8 cellular contexts compared by ENCODE assay signal in genomic region chr10:34937693-34938670, GRCh38.
DNase-seq lines count a peak whose midpoint lies in the region; ATAC-seq, FAIRE-seq and TF ChIP-seq lines count a peak whose summit lies in the region.
"Not testable (repeated sequence)": the region's sequence is repeated elsewhere in the genome, so short reads cannot be mapped to it uniquely, and the experiment has no call there.

No MANE protein-coding gene starts in this region.

- not testable (repeated sequence) for TF ChIP-seq POLR2A in K562 (conservative IDR thresholded peaks at IDR 0.05); esophagus muscularis mucosa (IDR thresholded peaks at IDR 0.05; ENCODE audit: low read depth)

- not testable (repeated sequence) for H3K27me3 Mint-ChIP-seq in osteocyte (ENCODE audit: unreplicated experiment)

- POLR2A ChIA-PET in AG04450 (lab: Yijun Ruan, JAX) = interaction anchor here (0.5 kb wide), 1 partner anchor 17 kb away, joined by 3 read pairs; no protein-coding TSS in a partner anchor
- POLR2A ChIA-PET in K562 (lab: Yijun Ruan, JAX) = interaction anchor here (1.0 kb wide), 1 partner anchor 29 kb away, joined by 3 read pairs; no protein-coding TSS in a partner anchor

- H3K4me3 Mint-ChIP-seq in osteocyte (ENCODE audit: unreplicated experiment) = not testable (repeated sequence)

- H3K4me1 Mint-ChIP-seq in osteocyte (ENCODE audit: unreplicated experiment) = peaks cover 19% of the 10 kb centered on the region

- not testable (repeated sequence) for ATAC-seq in RWPE2 (ENCODE audit: low read depth); K562

- H3K27ac Mint-ChIP-seq in osteocyte (ENCODE audit: unreplicated experiment) = not testable (repeated sequence)

- H3K9me3 ChIP-seq in AG04450 (ENCODE audit: control insufficient read depth, insufficient read depth, low read length); RWPE2 (ENCODE audit: severe bottlenecking); K562 (replicated peaks; ENCODE audit: control insufficient read depth, insufficient read depth, low read depth, low read length); esophagus muscularis mucosa; keratinocyte (ENCODE audit: control insufficient read depth, low read depth, low read length): not testable (repeated sequence)

- TF ChIP-seq CTCF in AG04450 (IDR thresholded peaks at IDR 0.05; ENCODE audit: low read depth, low read length) (peak; percentile 16; the same call in 1 of the 2 replicates), LNCAP (IDR thresholded peaks at IDR 0.05) (peak; percentile 68), RWPE2 (IDR thresholded peaks at IDR 0.05; ENCODE audit: poor library complexity, severe bottlenecking) (peak; percentile 27), K562 (IDR thresholded peaks at IDR 0.05 in 2 of 3, conservative IDR thresholded peaks at IDR 0.05 in 1 of 3; ENCODE audit: insufficient read depth in 2 of 3, low read depth in 1 of 3, low read length in 3 of 3) (0 out of 6 replicates have a peak, but pooled peaks of 2 of the 3 experiments have one; percentile 8 to 11), esophagus muscularis mucosa (IDR thresholded peaks at IDR 0.05) (peak; percentile 13 to 40 (median 15)), keratinocyte (optimal IDR thresholded peaks at IDR 0.05 in 1 of 3, IDR thresholded peaks at IDR 0.05 in 1 of 3, conservative IDR thresholded peaks at IDR 0.05 in 1 of 3; ENCODE audit: extremely low read depth in 1 of 3, insufficient read depth in 2 of 3, low read length in 3 of 3) (peak in 2 of 3 experiments; percentile 13 to 15), osteocyte (IDR thresholded peaks at IDR 0.05) (peak; percentile 56)

- H3K36me3 Mint-ChIP-seq in osteocyte (ENCODE audit: unreplicated experiment) = not testable (repeated sequence)

- dilution Hi-C loops in keratinocyte (cut with MboI; ENCODE audit: extremely low pct_ligation_motif_present, low sequenced_read_pairs) = not testable (repeated sequence)

- CTCF ChIA-PET in AG04450 (lab: Charles Lee) = interaction anchor here (0.7 to 1.2 kb wide), 9 partner anchors 9 to 792 kb away, joined by 3 to 5 read pairs (median 3); no protein-coding TSS in a partner anchor
- CTCF ChIA-PET in K562 (lab: Yijun Ruan, JAX; ENCODE audit: low intra/inter-chr PET ratio) = not testable (repeated sequence)

- TF ChIP-seq EP300 in K562 (IDR thresholded peaks at IDR 0.05; ENCODE audit: low read length); esophagus muscularis mucosa (IDR thresholded peaks at IDR 0.05): not testable (repeated sequence)

- DNase-seq in AG04450 (ENCODE audit: low read depth, low spot score); GM19239 (ENCODE audit: insufficient read length, low spot score); RWPE2 (ENCODE audit: low spot score); K562 (ENCODE audit: extremely low read depth in 1 of 4, low spot score in 3 of 4); esophagus muscularis mucosa (ENCODE audit: extremely low spot score); keratinocyte (ENCODE audit: low read depth, low spot score); osteocyte (ENCODE audit: extremely low spot score, unreplicated experiment): not testable (repeated sequence)

- not testable (repeated sequence) for H3K9ac ChIP-seq in K562 (ENCODE audit: insufficient read depth in 1 of 2, low read depth in 2 of 2, low read length in 2 of 2); keratinocyte (ENCODE audit: control insufficient read depth, extremely low read depth, insufficient read depth, low read length)

- in situ Hi-C loops in K562 (cut with MboI) = not testable (repeated sequence)

- H2AFZ ChIP-seq in K562 (ENCODE audit: low read depth, low read length); keratinocyte (ENCODE audit: control insufficient read depth, low read length): not testable (repeated sequence)

- not testable (repeated sequence) for H3K4me3 ChIP-seq in AG04450 (ENCODE audit: low read depth, low read length); RWPE2 (ENCODE audit: severe bottlenecking); K562; esophagus muscularis mucosa; keratinocyte (ENCODE audit: control insufficient read depth in 2 of 3, extremely low read depth in 1 of 3, insufficient read depth in 2 of 3, low read depth in 1 of 3, low read length in 3 of 3)

- H3K9me1 ChIP-seq in K562 (ENCODE audit: control insufficient read depth, insufficient read depth, low read length); keratinocyte (ENCODE audit: control insufficient read depth, extremely low read depth, insufficient read depth, low read length): not testable (repeated sequence)

- not testable (repeated sequence) for H3K27me3 ChIP-seq in AG04450 (ENCODE audit: control insufficient read depth, insufficient read depth, low read length); RWPE2 (ENCODE audit: insufficient read depth, poor library complexity, severe bottlenecking); esophagus muscularis mucosa; keratinocyte (ENCODE audit: control insufficient read depth, extremely low read depth, insufficient read depth, low read length)
- H3K27me3 ChIP-seq in K562 (ENCODE audit: control insufficient read depth in 2 of 2, insufficient read depth in 2 of 2, low read length in 2 of 2) = peaks cover 18 to 39% of the 10 kb centered on the region in 2 experiments

- FAIRE-seq in GM19239 (lab: Jason Lieb, UNC) (peak; percentile 4), keratinocyte (lab: Jason Lieb, UNC) (peak; percentile 85)
- not testable (repeated sequence) for FAIRE-seq in K562 (lab: Jason Lieb, UNC)

- BruUV-seq in K562 (replicated peaks; lab: Mats Ljungman, UMichigan) = not testable (repeated sequence)

- TF ChIP-seq RAD21 in K562 (CRISPR knock-in tag; conservative IDR thresholded peaks at IDR 0.05 in 1 of 2, IDR thresholded peaks at IDR 0.05 in 1 of 2) = not testable (repeated sequence)

- not testable (repeated sequence) for H3K79me2 ChIP-seq in K562 (ENCODE audit: control insufficient read depth, insufficient read depth, low read length); keratinocyte (ENCODE audit: control insufficient read depth, insufficient read depth, low read length)

- WGBS in K562 (ENCODE audit: insufficient coverage, low coverage, missing lambda C conversion rate) = 3% methylated on average over 10 of the region's 12 CpGs
- WGBS in esophagus muscularis mucosa = 84% methylated on average over 12 of the region's 12 CpGs

- H3K36me3 ChIP-seq in RWPE2 (ENCODE audit: low read depth); K562 (ENCODE audit: control insufficient read depth, insufficient read depth, low read length); esophagus muscularis mucosa; keratinocyte (ENCODE audit: control insufficient read depth in 2 of 2, extremely low read depth in 1 of 2, insufficient read depth in 2 of 2, low read length in 2 of 2): not testable (repeated sequence)

- not testable (repeated sequence) for H3K27ac ChIP-seq in AG04450 (ENCODE audit: low read depth, low read length); RWPE2 (ENCODE audit: poor library complexity, severe bottlenecking); K562 (ENCODE audit: extremely low read depth, low read depth, low read length); esophagus muscularis mucosa (replicated peaks in 1 of 4); keratinocyte (ENCODE audit: control insufficient read depth, insufficient read depth, low read length)

- H3K4me1 ChIP-seq in RWPE2 (ENCODE audit: insufficient read depth, poor library complexity, severe bottlenecking) = peaks cover 12% of the 10 kb centered on the region
- H3K4me1 ChIP-seq in K562 (replicated peaks in 1 of 2; ENCODE audit: control insufficient read depth in 2 of 2, insufficient read depth in 2 of 2, low read length in 2 of 2) = not testable (repeated sequence)
- H3K4me1 ChIP-seq in esophagus muscularis mucosa = peaks cover 11 to 20% (median 16%) of the 10 kb centered on the region in 4 donors
- H3K4me1 ChIP-seq in keratinocyte (ENCODE audit: control insufficient read depth, extremely low read depth, insufficient read depth, low read length) = peaks cover 30% of the 10 kb centered on the region

- H3K4me2 ChIP-seq in K562 (ENCODE audit: insufficient read depth, low read length); keratinocyte (ENCODE audit: control insufficient read depth, extremely low read depth, insufficient read depth, low read depth, low read length): not testable (repeated sequence)

- H3K9me3 Mint-ChIP-seq in osteocyte (ENCODE audit: unreplicated experiment) = not testable (repeated sequence)

- H4K20me1 ChIP-seq in K562 (replicated peaks; ENCODE audit: control insufficient read depth, insufficient read depth, low read length); keratinocyte (ENCODE audit: control insufficient read depth, extremely low read depth, insufficient read depth, low read length): not testable (repeated sequence)

- intact Hi-C loops in K562 (cut with micrococcal nuclease) = not testable (repeated sequence)
- intact Hi-C loops in esophagus muscularis mucosa (cut with DNase I) = loop anchor here (10.0 kb wide), 1 partner anchor 203 kb away; no protein-coding TSS in a partner anchor

TF ChIP-seq in K562, 482 proteins besides CTCF, POLR2A, EP300 and RAD21:
- TF ChIP-seq ZNF232 (CRISPR knock-in tag; IDR thresholded peaks at IDR 0.05) = peak; percentile 95

Comparison
In these comparisons a context has a peak if more than half of its experiments do, and no peak if none do; other contexts are left out.
1. CTCF ChIP-seq: peak in every context shown above with its lines; median percentile 68 in LNCAP; 56 in osteocyte; 27 in RWPE2; 16 in AG04450; 15 in esophagus muscularis mucosa; 14 in keratinocyte; 10 in K562.